Comparison of ENCODE assay signal across 21 cellular contexts in genomic region chr2:179429060-179429471, GRCh38.
DNase-seq lines count a peak whose midpoint lies in the region; ATAC-seq and TF ChIP-seq lines count a peak whose summit lies in the region.
"Had no signal": no experiment of that assay in that cellular context is flagged by ENCODE, and none has a peak within 500 bp of the region (broad histone marks: within the 10 kb centered on the region; RNA-seq: fewer than 3 reads in every experiment).

No MANE protein-coding gene starts in this region.

- H2AK5ac ChIP-seq in mesendoderm (ENCODE audit: low read length), result no peak overlapping the region

- H4K5ac ChIP-seq in mesendoderm (ENCODE audit: low read length), result no peak overlapping the region

- ATAC-seq in GM19463 (IDR thresholded peaks at IDR 0.05; ENCODE audit: unreplicated experiment), result no peak
- ATAC-seq: activated CD8-positive, alpha-beta T cell treated with anti-CD3 and anti-CD28 coated beads for 36 hours; heart left ventricle; T-cell had no signal

- no peaks in the 10 kb centered on the region for H3K9me3 Mint-ChIP-seq in HFFc6
- H3K9me3 Mint-ChIP-seq: activated CD8-positive, alpha-beta T cell treated with anti-CD3 and anti-CD28 coated beads for 36 hours; CD4-positive, alpha-beta memory T cell; T-cell had no signal

- no peaks in the 10 kb centered on the region for H3K4me1 ChIP-seq in mesendoderm (ENCODE audit: control insufficient read depth, low read depth, low read length)

- H3K36me3 Mint-ChIP-seq in HFFc6 (ENCODE audit: low read depth), result no peaks in the 10 kb centered on the region
- H3K36me3 Mint-ChIP-seq: activated naive CD8-positive, alpha-beta T cell; CD4-positive, alpha-beta memory T cell; T-cell had no signal

- no peaks in the 10 kb centered on the region for H3K27me3 ChIP-seq in mesendoderm (ENCODE audit: insufficient read depth, low read length, poor library complexity)
- H3K27me3 ChIP-seq: vagina had no signal

- DNase-seq in HFFc6, result no peak
- DNase-seq in coronary artery (ENCODE audit: low spot score), result no peak
- DNase-seq in mesendoderm, result peak; percentile 30
- no peak for DNase-seq in SHP77 treated with DMSO at 0.1 percent for 48 hours (lab: John Stamatoyannopoulos, UW)
- no peak for DNase-seq in foreskin melanocyte
- no peak for DNase-seq in germinal center (ENCODE audit: low spot score)
- DNase-seq: activated CD8-positive, alpha-beta T cell treated with anti-CD3 and anti-CD28 coated beads for 36 hours; activated T-cell treated with anti-CD3 and anti-CD28 coated beads, Interleukin-2, amount 50 U/mL, for 48 hours; CD4-positive, alpha-beta memory T cell; esophagus squamous epithelium; heart left ventricle; Kasumi-1; NCI-H1417; stimulated activated CD4-positive, alpha-beta T cell treated with anti-CD3 and anti-CD28 coated beads, Interleukin-2, amount 100 ng/mL, for 24 hours; T-cell had no signal

- no peaks in the 10 kb centered on the region; the same call in 1 of the 2 replicates for H3K27me3 Mint-ChIP-seq in HFFc6 (ENCODE audit: insufficient read depth)

- H3K27ac ChIP-seq in 22Rv1 (peak overlapping the region; percentile 22; the same call in 1 of the 2 replicates), coronary artery (no peak overlapping the region), mesendoderm (ENCODE audit: low read depth, low read length) (peak overlapping the region; percentile 3)
- H3K27ac ChIP-seq: esophagus squamous epithelium, heart left ventricle, HL-60, neutrophil, vagina had no signal

- H3K36me3 ChIP-seq in mesendoderm (ENCODE audit: control insufficient read depth, insufficient read depth, low read length), result no peaks in the 10 kb centered on the region
- H3K36me3 ChIP-seq: esophagus squamous epithelium, heart left ventricle, neutrophil, vagina had no signal

- peak overlapping the region; percentile 68 for H3K4me3 Mint-ChIP-seq in HFFc6
- H3K4me3 Mint-ChIP-seq: activated CD8-positive, alpha-beta T cell treated with anti-CD3 and anti-CD28 coated beads for 36 hours; activated naive CD8-positive, alpha-beta T cell; CD4-positive, alpha-beta memory T cell; T-cell had no signal

- no peak overlapping the region for H2BK120ac ChIP-seq in mesendoderm (ENCODE audit: low read depth, low read length)

- H4K8ac ChIP-seq in mesendoderm (ENCODE audit: low read depth, low read length), result no peak overlapping the region

- H3K4me3 ChIP-seq in coronary artery (peak overlapping the region; percentile 3), mesendoderm (ENCODE audit: low read length) (no peak overlapping the region)
- H3K4me3 ChIP-seq: esophagus squamous epithelium had no signal

- peaks cover 21% of the 10 kb centered on the region for H3K4me1 Mint-ChIP-seq in HFFc6 (ENCODE audit: low read depth)
- H3K4me1 Mint-ChIP-seq: CD4-positive, alpha-beta memory T cell; T-cell had no signal

- no peak overlapping the region for H3K4ac ChIP-seq in mesendoderm (ENCODE audit: low read depth, low read length)

- H3K27ac Mint-ChIP-seq in HFFc6, result peak overlapping the region; percentile 8; the same call in 1 of the 2 replicates
- H3K27ac Mint-ChIP-seq: activated CD8-positive, alpha-beta T cell treated with anti-CD3 and anti-CD28 coated beads for 36 hours; activated naive CD8-positive, alpha-beta T cell; CD4-positive, alpha-beta memory T cell; T-cell had no signal

- TF ChIP-seq CTCF in 22Rv1 (IDR thresholded peaks at IDR 0.05) (no peak), HFFc6 (IDR thresholded peaks at IDR 0.05) (no peak), coronary artery (IDR thresholded peaks at IDR 0.05) (no peak)

- H3K4me2 ChIP-seq in mesendoderm (ENCODE audit: low read length), result peak overlapping the region; percentile 18

- no peaks in the 10 kb centered on the region for H3K79me2 ChIP-seq in mesendoderm (ENCODE audit: control insufficient read depth, insufficient read depth, low read length)

- no CpG with 5 or more reads among the region's 11 CpGs for WGBS in mesendoderm (ENCODE audit: extremely low coverage, insufficient coverage, low lambda C conversion rate)

- H3K18ac ChIP-seq in mesendoderm (ENCODE audit: low read length), result no peak overlapping the region

- H3K79me1 ChIP-seq in mesendoderm (ENCODE audit: low read length), result no peaks in the 10 kb centered on the region

- no peak overlapping the region for H3K9ac ChIP-seq in mesendoderm (ENCODE audit: low read length)

- no peak overlapping the region for H2BK5ac ChIP-seq in mesendoderm (ENCODE audit: low read length)

- no peak overlapping the region for H3K23ac ChIP-seq in mesendoderm (ENCODE audit: low read length)

- no peak overlapping the region for H2BK15ac ChIP-seq in mesendoderm (replicated peaks; ENCODE audit: low read depth)

- H3K56ac ChIP-seq in mesendoderm (ENCODE audit: low read length), result peak overlapping the region; percentile 44

Comparison
In these comparisons a context has a peak if more than half of its experiments do, and no peak if none do; other contexts are left out.
1. H3K27ac ChIP-seq: peak in 22Rv1 (single experiment) and mesendoderm (single experiment); none in coronary artery (0 of 2).